19 cellular contexts compared by ENCODE assay signal in the genomic region with DNA sequence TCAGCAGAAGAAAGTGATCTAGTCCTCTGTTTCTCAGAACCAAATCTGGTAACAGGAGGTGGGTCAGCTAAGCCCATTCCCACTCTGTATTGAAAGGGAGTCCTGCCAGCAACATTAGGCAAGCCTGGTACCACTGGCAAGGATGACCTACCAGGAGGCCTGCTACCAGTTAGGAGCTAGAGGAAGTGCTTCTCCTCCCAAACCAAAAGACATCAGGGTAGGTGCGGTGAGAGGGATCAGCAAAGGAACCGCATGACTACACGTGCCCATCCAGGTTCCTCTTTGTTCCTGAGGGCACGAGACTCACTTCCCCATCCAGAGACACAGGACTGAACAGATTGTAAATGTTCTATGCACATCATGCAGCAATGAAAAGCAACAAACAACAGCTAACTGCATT. TPM values are rescaled to one million over a fixed set of nuclear protein-coding genes. Genes with fewer than 3 reads are reported as not detected.
DNase-seq lines count a peak whose midpoint lies in the region; ATAC-seq and TF ChIP-seq lines count a peak whose summit lies in the region.
"Had no signal": no experiment of that assay in that cellular context is flagged by ENCODE, and none has a peak within 500 bp of the region (broad histone marks: within the 10 kb centered on the region; RNA-seq: fewer than 3 reads in every experiment).

No MANE protein-coding gene starts in this region.

- H3K4me3 ChIP-seq in left lung (no peak overlapping the region), testis (no peak overlapping the region)
- H3K4me3 ChIP-seq: esophagus muscularis mucosa, lower lobe of right lung, tibial nerve had no signal

- H3K4me1 ChIP-seq in left lung (no peaks in the 10 kb centered on the region), testis (no peaks in the 10 kb centered on the region)
- H3K4me1 ChIP-seq: esophagus muscularis mucosa, lower lobe of right lung, Peyer's patch, tibial nerve had no signal

- H3K27me3 Mint-ChIP-seq in activated T-cell treated with anti-CD3 and anti-CD28 coated beads, Interleukin-2, amount 50 U/mL, for 4 hours (ENCODE audit: low read depth), result peaks cover 3% of the 10 kb centered on the region

- TF ChIP-seq CTCF in left lung (IDR thresholded peaks at IDR 0.05) (no peak), testis (IDR thresholded peaks at IDR 0.05) (no peak)

- H3K9me3 ChIP-seq in left lung (no peaks in the 10 kb centered on the region), testis (no peaks in the 10 kb centered on the region)
- H3K9me3 ChIP-seq: lower lobe of right lung had no signal

- intact Hi-C loops in left lung (cut with DNase I), result no loop called here
- intact Hi-C loops in testis (cut with DNase I; ENCODE audit: low total_unique reads), result no loop called here

- no peak for TF ChIP-seq POLR2A in testis (IDR thresholded peaks at IDR 0.05)

- H3K27ac ChIP-seq in left lung, result no peak overlapping the region
- no peak overlapping the region for H3K27ac ChIP-seq in testis
- H3K27ac ChIP-seq: esophagus muscularis mucosa, lower lobe of right lung, Peyer's patch, tibial nerve had no signal

- H3K9me3 Mint-ChIP-seq in activated T-cell treated with anti-CD3 and anti-CD28 coated beads, Interleukin-2, amount 50 U/mL, for 4 hours, result peaks cover 3% of the 10 kb centered on the region
- H3K9me3 Mint-ChIP-seq: T-helper 2 cell treated with Interferon-gamma antibody and Interleukin-4, amounts not matched to agents 5 μg/mL and 100 μg/mL, for 36 hours had no signal

- peak; percentile 14 to 18 for ATAC-seq in activated T-cell treated with anti-CD3 and anti-CD28 coated beads, Interleukin-2, amount 50 U/mL, for 4 hours
- ATAC-seq in left lung, result peak; percentile 41
- ATAC-seq in HG03442 (IDR thresholded peaks at IDR 0.05; ENCODE audit: unreplicated experiment), result no peak
- no peak for ATAC-seq in activated CD4-positive, CD25-positive, alpha-beta regulatory T cell treated with anti-CD3 and anti-CD28 coated beads, Interleukin-2, amount 50 U/mL, for 24 hours

- WGBS in testis, 2 donors, result 71 to 80% methylated on average over 4 of the region's 4 CpGs

- no peaks in the 10 kb centered on the region for H3K4me1 Mint-ChIP-seq in activated T-cell treated with anti-CD3 and anti-CD28 coated beads, Interleukin-2, amount 50 U/mL, for 4 hours (ENCODE audit: low read depth)

- no peaks in the 10 kb centered on the region for H3K36me3 ChIP-seq in left lung
- no peaks in the 10 kb centered on the region for H3K36me3 ChIP-seq in testis (ENCODE audit: low read depth, missing control alignments)
- H3K36me3 ChIP-seq: esophagus muscularis mucosa, lower lobe of right lung, Peyer's patch, tibial nerve had no signal

- no peaks in the 10 kb centered on the region for H3K27me3 ChIP-seq in left lung
- H3K27me3 ChIP-seq in testis, result no peaks in the 10 kb centered on the region
- H3K27me3 ChIP-seq: esophagus muscularis mucosa, Peyer's patch, tibial nerve had no signal

- H3K4me3 Mint-ChIP-seq in activated T-cell treated with anti-CD3 and anti-CD28 coated beads, Interleukin-2, amount 50 U/mL, for 4 hours, result peak overlapping the region; percentile 61
- H3K4me3 Mint-ChIP-seq: T-helper 2 cell treated with Interferon-gamma antibody and Interleukin-4, amounts not matched to agents 5 μg/mL and 100 μg/mL, for 36 hours had no signal

- no peaks in the 10 kb centered on the region for H3K36me3 Mint-ChIP-seq in activated T-cell treated with anti-CD3 and anti-CD28 coated beads, Interleukin-2, amount 50 U/mL, for 4 hours (ENCODE audit: insufficient read depth)

- DNase-seq in activated T-cell treated with anti-CD3 and anti-CD28 coated beads, Interleukin-2, amount 50 U/mL, for 4 hours, result no peak
- DNase-seq in activated T-cell treated with anti-CD3 and anti-CD28 coated beads, Interleukin-2, amount 50 U/mL, for 48 hours, result no peak
- DNase-seq in SW480 (ENCODE audit: low spot score), result peak; percentile 66
- peak in 1 of 2 donors; percentile 37 for DNase-seq in left lung
- DNase-seq in testis, result peak; percentile 22
- no peak for DNase-seq in stimulated activated naive CD4-positive, alpha-beta T cell treated with Interleukin-2 at 50 U/mL for 16 hours (lab: John Stamatoyannopoulos, UW)
- DNase-seq: lower lobe of right lung; MM.1S; NCI-H226; Peyer's patch; stimulated activated CD4-positive, alpha-beta T cell treated with anti-CD3 and anti-CD28 coated beads, Interleukin-12 subunit alpha, Interleukin-12 subunit beta, amount 100 ng/mL, for 4 hours had no signal

RNA-seq across cellular contexts. Expression of a gene that starts 2.8 kb away (rescaled TPM):
- total RNA-seq in activated T-cell treated with anti-CD3 and anti-CD28 coated beads, Interleukin-2, amount 50 U/mL, for 4 hours, result 1 to 10 TPM in 1 of 3 donors, under 1 TPM in 2; 0.78 to 1.1 (median 0.95) TPM
- total RNA-seq in left lung, result 1 to 10 TPM in 1 of 2 donors, under 1 TPM in 1; 0.38 to 1.3 TPM
- total RNA-seq in testis, result not detected
- not detected for polyA plus RNA-seq in testis (ENCODE audit: insufficient read depth, low read depth, low replicate concordance)
- total RNA-seq: A673, chondrocyte, lower lobe of right lung, osteoblast, tibial nerve had no signal

RNA-seq across cellular contexts. Expression of a gene that starts 13.7 kb away (rescaled TPM):
- total RNA-seq in activated T-cell treated with anti-CD3 and anti-CD28 coated beads, Interleukin-2, amount 50 U/mL, for 4 hours, result under 1 TPM in 2 of 3 donors, not detected in 1; 0.46 to 0.47 TPM
- total RNA-seq in left lung, result not detected
- total RNA-seq in testis, result 1 to 10 TPM in 1 of 2 donors, not detected in 1; 1.3 TPM
- polyA plus RNA-seq in testis (ENCODE audit: insufficient read depth, low read depth, low replicate concordance), result not detected
- total RNA-seq: A673, chondrocyte, esophagus muscularis mucosa, lower lobe of right lung, tibial nerve had no signal

RNA-seq across cellular contexts. Expression of a gene that starts 16.9 kb away (rescaled TPM):
- total RNA-seq in activated T-cell treated with anti-CD3 and anti-CD28 coated beads, Interleukin-2, amount 50 U/mL, for 4 hours, result 10 to 100 TPM; 19.4 to 57.0 (median 55.4) TPM
- total RNA-seq in left lung, result 1 to 10 TPM; 2.6 to 4.9 TPM
- total RNA-seq in testis, result 1 to 10 TPM; 1.3 to 2.8 TPM
- polyA plus RNA-seq in testis (ENCODE audit: insufficient read depth, low read depth, low replicate concordance), result 5.4 TPM
- total RNA-seq: A673, chondrocyte had no signal

RNA-seq across cellular contexts. Expression of a gene that starts 29.1 kb away (rescaled TPM):
- under 1 TPM; 0.47 to 0.94 (median 0.71) TPM for total RNA-seq in activated T-cell treated with anti-CD3 and anti-CD28 coated beads, Interleukin-2, amount 50 U/mL, for 4 hours
- total RNA-seq in left lung (under 1 TPM in 1 of 2 donors, not detected in 1; 0.79 TPM), testis (under 1 TPM in 1 of 2 donors, not detected in 1; 0.56 TPM)
- polyA plus RNA-seq in testis (ENCODE audit: insufficient read depth, low read depth, low replicate concordance), result not detected
- total RNA-seq: A673, chondrocyte, lower lobe of right lung, tibial nerve had no signal

RNA-seq across cellular contexts. Expression of a gene that starts 46.5 kb away (rescaled TPM):
- 1 to 10 TPM in 2 of 3 donors, under 1 TPM in 1; 0.86 to 5.0 (median 1.5) TPM for total RNA-seq in activated T-cell treated with anti-CD3 and anti-CD28 coated beads, Interleukin-2, amount 50 U/mL, for 4 hours
- total RNA-seq in left lung, result 1 to 10 TPM in 1 of 2 donors, under 1 TPM in 1; 0.58 to 1.3 TPM
- 1 to 10 TPM; 1.9 TPM for total RNA-seq in testis
- polyA plus RNA-seq in testis (ENCODE audit: insufficient read depth, low read depth, low replicate concordance), result 0.37 TPM
- total RNA-seq: A673, chondrocyte, osteoblast, tibial nerve had no signal

Comparison
In these comparisons a context has a peak if more than half of its experiments do, and no peak if none do; other contexts are left out.
1. ATAC-seq: peak in activated T-cell treated with anti-CD3 and anti-CD28 coated beads, Interleukin-2, amount 50 U/mL, for 4 hours (2 of 2) and left lung (single experiment); none in HG03442 (single experiment) and activated CD4-positive, CD25-positive, alpha-beta regulatory T cell treated with anti-CD3 and anti-CD28 coated beads, Interleukin-2, amount 50 U/mL, for 24 hours (0 of 2).
2. DNase-seq: peak in SW480 (single experiment) and testis (single experiment); none in activated T-cell treated with anti-CD3 and anti-CD28 coated beads, Interleukin-2, amount 50 U/mL, for 4 hours (single experiment), activated T-cell treated with anti-CD3 and anti-CD28 coated beads, Interleukin-2, amount 50 U/mL, for 48 hours (0 of 2) and stimulated activated naive CD4-positive, alpha-beta T cell treated with Interleukin-2 at 50 U/mL for 16 hours (single experiment).